Comparison of ENCODE assay signal across 9 cellular contexts in the genomic region with DNA sequence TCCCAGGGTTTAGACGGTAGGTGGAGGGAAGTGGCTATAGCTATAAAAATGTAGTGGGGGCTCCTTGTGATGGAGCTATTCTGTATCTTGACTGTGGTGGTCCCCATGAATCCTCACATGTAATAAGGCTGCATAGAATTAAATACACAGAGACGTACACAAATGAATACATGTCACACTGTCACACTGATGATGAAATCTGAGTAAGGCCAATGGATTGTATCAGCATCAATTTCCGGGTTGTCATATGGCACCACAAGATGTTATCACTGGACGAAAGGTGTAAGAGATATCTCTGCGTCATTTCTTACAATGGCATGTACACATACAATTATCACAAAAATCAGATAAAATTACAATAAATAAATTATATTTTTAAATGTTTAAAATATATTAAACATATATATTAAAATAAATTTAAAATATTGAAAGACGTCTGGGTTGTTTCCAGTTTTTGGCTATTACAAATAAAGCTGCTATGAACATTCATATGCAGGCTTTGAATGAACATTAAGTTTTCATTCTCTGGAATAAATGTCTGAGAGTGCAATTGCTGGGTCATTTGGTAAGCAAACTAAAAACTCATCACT. TPM values are rescaled to one million over a fixed set of nuclear protein-coding genes. Genes with fewer than 3 reads are reported as not detected.
"Had no signal": no experiment of that assay in that cellular context is flagged by ENCODE, and none has a peak within 500 bp of the region (broad histone marks: within the 10 kb centered on the region; RNA-seq: fewer than 3 reads in every experiment).

No MANE protein-coding gene starts in this region.

- FAIRE-seq: G401.6, GM12878, GM12891, GM12892, GM18507, GM19239 had no signal

- ATAC-seq: GM12878 had no signal

- DNase-seq: GDM1, GF-D8 had no signal

- H3K4me3 ChIP-seq: GM12878 had no signal

RNA-seq across cellular contexts. Expression of gene LEP, which starts 38.1 kb away (rescaled TPM):
- total RNA-seq: G401, GM12878 had no signal
- polyA plus RNA-seq: GM12878 had no signal
